11 cellular contexts compared by ENCODE assay signal in genomic region chr17:31510273-31511175, GRCh38.
DNase-seq lines count a peak whose midpoint lies in the region; ATAC-seq and TF ChIP-seq lines count a peak whose summit lies in the region.
"Had no signal": no experiment of that assay in that cellular context is flagged by ENCODE, and none has a peak within 500 bp of the region (broad histone marks: within the 10 kb centered on the region; RNA-seq: fewer than 3 reads in every experiment).

No MANE protein-coding gene starts in this region.

- no peaks in the 10 kb centered on the region for H3K27me3 ChIP-seq in lower lobe of right lung (ENCODE audit: low read depth)

- DNase-seq in activated gamma-delta T cell treated with Interleukin-2 at 50 U/mL for 16 hours (peak; percentile 32), activated gamma-delta T cell (lab: John Stamatoyannopoulos, UW) (no peak), amygdala (lab: John Stamatoyannopoulos, UW) (peak in 34 of 56 donors; percentile 19 to 79 (median 48)), lower lobe of right lung (no peak), GOT3 (lab: John Stamatoyannopoulos, UW) (no peak), NCI-H1930 (lab: John Stamatoyannopoulos, UW) (no peak), foreskin melanocyte (no peak)
- DNase-seq: H9, mesenchymal stem cell, NCI-H2107 had no signal

- peaks cover 30% of the 10 kb centered on the region for H3K4me1 ChIP-seq in lower lobe of right lung

- no peak overlapping the region for H3K4me3 ChIP-seq in lower lobe of right lung

- no peaks in the 10 kb centered on the region for H3K36me3 ChIP-seq in lower lobe of right lung

- ATAC-seq in lower lobe of right lung: no peak

- intact Hi-C loops in lower lobe of right lung (cut with DNase I): no loop called here

- no peaks in the 10 kb centered on the region for H3K9me3 ChIP-seq in lower lobe of right lung

- H3K27ac ChIP-seq in lower lobe of right lung: peak overlapping the region; percentile 31
- H3K27ac ChIP-seq in temporal lobe (ENCODE audit: low read depth, low read length): peak overlapping the region; percentile 84

- no peak for TF ChIP-seq CTCF in lower lobe of right lung (IDR thresholded peaks at IDR 0.05)

Comparison
In these comparisons a context has a peak if more than half of its experiments do, and no peak if none do; other contexts are left out.
1. DNase-seq: peak in activated gamma-delta T cell treated with Interleukin-2 at 50 U/mL for 16 hours (single experiment) and amygdala (34 of 56); none in activated gamma-delta T cell (single experiment), lower lobe of right lung (single experiment), GOT3 (single experiment), NCI-H1930 (0 of 2) and foreskin melanocyte (single experiment).